Comparison of ENCODE assay signal across 24 cellular contexts in genomic region chr1:7198664-7199063, GRCh38.
DNase-seq lines count a peak whose midpoint lies in the region; ATAC-seq and TF ChIP-seq lines count a peak whose summit lies in the region.
"Had no signal": no experiment of that assay in that cellular context is flagged by ENCODE, and none has a peak within 500 bp of the region (broad histone marks: within the 10 kb centered on the region; RNA-seq: fewer than 3 reads in every experiment).

No MANE protein-coding gene starts in this region.

- DNase-seq in LNCaP clone FGC (ENCODE audit: low read depth): peak; percentile 43
- no peak for DNase-seq in upper lobe of right lung
- no peak for DNase-seq in lower lobe of right lung
- DNase-seq in EL: no peak
- no peak for DNase-seq in NCI-H2196 (lab: John Stamatoyannopoulos, UW; ENCODE audit: unreplicated experiment)
- DNase-seq: AML-193; CD4-positive, alpha-beta memory T cell; DMS53; GF-D8; HFFc6; KBM-7; MM.1S; NCI-H1048; NCI-H1436; NCI-H187 treated with DMSO at 0.1 percent for 48 hours; SHP77 treated with DMSO at 0.1 percent for 48 hours; T-helper 1 cell had no signal

- H3K27me3 ChIP-seq in iPS-20b (ENCODE audit: insufficient read depth, low read length): peaks cover 18% of the 10 kb centered on the region
- H3K27me3 ChIP-seq in upper lobe of right lung: no peaks in the 10 kb centered on the region
- H3K27me3 ChIP-seq in lower lobe of right lung (ENCODE audit: low read depth): no peaks in the 10 kb centered on the region
- H3K27me3 ChIP-seq: BLaER1 treated with 17β-estradiol and CSF1 and Interleukin-3, amounts not matched to agents 10 nM and 100 nM had no signal

- H3K9ac ChIP-seq in ES-I3 (ENCODE audit: low read depth, low read length): peak overlapping the region; percentile 17; the same call in 1 of the 2 replicates
- no peak overlapping the region for H3K9ac ChIP-seq in iPS-20b (ENCODE audit: low read depth, low read length)
- H3K9ac ChIP-seq: BLaER1 treated with 17β-estradiol and CSF1 and Interleukin-3, amounts not matched to agents 10 nM and 100 nM had no signal

- H3K9me3 ChIP-seq in ES-I3 (ENCODE audit: control insufficient read depth, insufficient read depth, low read length) (no peaks in the 10 kb centered on the region), iPS-20b (ENCODE audit: insufficient read depth, low read depth, low read length) (no peaks in the 10 kb centered on the region), upper lobe of right lung (no peaks in the 10 kb centered on the region), lower lobe of right lung (no peaks in the 10 kb centered on the region)
- H3K9me3 ChIP-seq: A549; BLaER1 treated with 17β-estradiol and CSF1 and Interleukin-3, amounts not matched to agents 10 nM and 100 nM; HAP-1 had no signal

- H3K4me3 ChIP-seq in LNCaP clone FGC (ENCODE audit: low read depth, low read length): no peak overlapping the region
- peak overlapping the region; percentile 21; the same call in 1 of the 2 replicates for H3K4me3 ChIP-seq in iPS-20b (ENCODE audit: low read length)
- no peak overlapping the region for H3K4me3 ChIP-seq in upper lobe of right lung
- H3K4me3 ChIP-seq in lower lobe of right lung: no peak overlapping the region
- H3K4me3 ChIP-seq: A549; BLaER1 treated with 17β-estradiol and CSF1 and Interleukin-3, amounts not matched to agents 10 nM and 100 nM; HAP-1 had no signal

- intact Hi-C loops in upper lobe of right lung (cut with DNase I) (no loop called here), lower lobe of right lung (cut with DNase I) (no loop called here)

- H3K27ac ChIP-seq in iPS-20b (ENCODE audit: low read length): no peak overlapping the region
- no peak overlapping the region for H3K27ac ChIP-seq in upper lobe of right lung
- H3K27ac ChIP-seq in lower lobe of right lung: no peak overlapping the region
- H3K27ac ChIP-seq: A549; BLaER1 treated with 17β-estradiol and CSF1 and Interleukin-3, amounts not matched to agents 10 nM and 100 nM; RWPE1 had no signal

- no peaks in the 10 kb centered on the region for H3K36me3 ChIP-seq in ES-I3 (ENCODE audit: insufficient read depth, low read length)
- no peaks in the 10 kb centered on the region for H3K36me3 ChIP-seq in iPS-20b (ENCODE audit: insufficient read depth, low read depth, low read length)
- H3K36me3 ChIP-seq in upper lobe of right lung: no peaks in the 10 kb centered on the region
- H3K36me3 ChIP-seq in lower lobe of right lung: no peaks in the 10 kb centered on the region
- H3K36me3 ChIP-seq: BLaER1 treated with 17β-estradiol and CSF1 and Interleukin-3, amounts not matched to agents 10 nM and 100 nM; HAP-1 had no signal

- peaks cover 3% of the 10 kb centered on the region; the same call in 1 of the 2 replicates for H3K4me1 ChIP-seq in ES-I3 (ENCODE audit: insufficient read depth, low read length)
- no peaks in the 10 kb centered on the region; the same call in 1 of the 2 replicates for H3K4me1 ChIP-seq in iPS-20b (ENCODE audit: insufficient read depth, low read length)
- H3K4me1 ChIP-seq in upper lobe of right lung: no peaks in the 10 kb centered on the region
- H3K4me1 ChIP-seq in lower lobe of right lung: no peaks in the 10 kb centered on the region
- H3K4me1 ChIP-seq: A549; BLaER1 treated with 17β-estradiol and CSF1 and Interleukin-3, amounts not matched to agents 10 nM and 100 nM; HAP-1 had no signal

- TF ChIP-seq CTCF in LNCaP clone FGC (IDR thresholded peaks at IDR 0.05; ENCODE audit: control insufficient read depth, extremely low read depth, insufficient read depth) (no peak), upper lobe of right lung (IDR thresholded peaks at IDR 0.05) (no peak), lower lobe of right lung (IDR thresholded peaks at IDR 0.05) (no peak)

- peak; percentile 8 for ATAC-seq in upper lobe of right lung
- ATAC-seq in lower lobe of right lung: no peak
- ATAC-seq: A549, Panc1 had no signal
